In the genomic region with DNA sequence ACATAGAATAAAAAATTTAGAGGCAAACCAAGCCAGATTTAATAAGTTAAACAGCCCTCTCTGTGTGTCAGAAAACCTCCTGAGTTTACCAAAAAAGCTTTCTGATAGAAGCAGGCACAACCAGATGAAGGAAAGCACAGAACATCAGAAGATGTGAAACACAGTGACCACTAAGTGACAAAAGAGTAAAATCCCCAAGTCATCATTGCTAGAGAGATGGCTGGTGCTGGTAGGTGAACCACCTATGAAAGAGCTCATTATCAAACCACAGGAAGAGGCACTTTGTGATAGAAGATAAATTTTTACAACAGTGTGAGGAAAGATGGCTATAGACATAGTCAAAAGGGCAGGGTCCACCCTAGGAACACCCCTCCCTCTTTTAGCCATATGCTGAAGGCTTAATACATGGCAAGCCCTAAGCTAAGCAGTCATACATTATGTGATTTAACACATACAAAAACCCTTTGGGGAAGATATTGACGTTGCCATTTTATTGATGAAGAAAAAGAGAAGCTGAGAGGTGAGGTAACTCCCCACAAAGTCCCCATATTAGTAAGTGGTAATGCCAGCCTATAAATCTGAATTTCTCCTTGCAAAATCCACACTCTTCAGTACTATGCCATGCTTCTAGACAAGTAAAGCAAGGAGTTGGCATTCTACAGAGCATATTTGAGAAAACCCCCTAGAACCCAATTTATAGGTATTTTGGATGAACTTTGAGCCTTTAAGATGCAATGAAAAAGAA, we compare ENCODE assay signal across 21 cellular contexts.
DNase-seq lines count a peak whose midpoint lies in the region; ATAC-seq and TF ChIP-seq lines count a peak whose summit lies in the region.
"Had no signal": no experiment of that assay in that cellular context is flagged by ENCODE, and none has a peak within 500 bp of the region (broad histone marks: within the 10 kb centered on the region; RNA-seq: fewer than 3 reads in every experiment).

No MANE protein-coding gene starts in this region.

- TF ChIP-seq CTCF in GM12865 (IDR thresholded peaks at IDR 0.05; ENCODE audit: insufficient read depth, low read depth, low read length, missing control alignments) (no peak), MM.1S (IDR thresholded peaks at IDR 0.05; ENCODE audit: low read length) (no peak)

- no peaks in the 10 kb centered on the region for H3K4me1 ChIP-seq in MM.1S (ENCODE audit: low read length)
- H3K4me1 ChIP-seq: A549 had no signal

- H3K36me3 ChIP-seq in MM.1S (replicated peaks; ENCODE audit: insufficient read depth, low read length) = no peaks in the 10 kb centered on the region

- DNase-seq in GM12865 (ENCODE audit: low read depth) (peak; percentile 13), MM.1S (peak; percentile 46), putamen (ENCODE audit: low spot score) (no peak), NAMALWA (ENCODE audit: low spot score) (no peak), left cardiac atrium (no peak)
- DNase-seq: AML-193; CD4-positive, alpha-beta memory T cell; DMS153; DMS79; GDM1; GOT3; H7; HFFc6; Kasumi-1; KBM-7 had no signal

- no peak overlapping the region for H3K9ac ChIP-seq in MM.1S (ENCODE audit: low read length)

- no peaks in the 10 kb centered on the region for H3K27me3 ChIP-seq in MM.1S (replicated peaks; ENCODE audit: insufficient read depth, low read length)

- intact Hi-C loops in left cardiac atrium (cut with DNase I) = no loop called here

- H3K9me2 ChIP-seq in MM.1S (replicated peaks; ENCODE audit: insufficient read depth, low read length) = no peaks in the 10 kb centered on the region

- no peaks in the 10 kb centered on the region for H3K9me3 ChIP-seq in MM.1S (replicated peaks; ENCODE audit: insufficient read depth, low read length)
- H3K9me3 ChIP-seq: A549 had no signal

- no peak overlapping the region for H2AFZ ChIP-seq in MM.1S (ENCODE audit: low read length)

- no peaks in the 10 kb centered on the region for H3K79me2 ChIP-seq in MM.1S (ENCODE audit: low read length)

- H3F3A ChIP-seq in MM.1S (ENCODE audit: insufficient read depth, low read length) = no peaks in the 10 kb centered on the region

- ATAC-seq in GM18520 (IDR thresholded peaks at IDR 0.05; ENCODE audit: unreplicated experiment) (peak; percentile 48), HG03432 (IDR thresholded peaks at IDR 0.05; ENCODE audit: unreplicated experiment) (peak; percentile 87), left cardiac atrium (no peak)
- ATAC-seq: A549, HCT116 had no signal

- H3K27ac ChIP-seq in MM.1S (ENCODE audit: low read length) = no peak overlapping the region
- H3K27ac ChIP-seq: 22Rv1, A549, C4-2B had no signal

- no peak overlapping the region for H3K4me2 ChIP-seq in MM.1S (ENCODE audit: low read depth, low read length)
- H3K4me2 ChIP-seq: A549 had no signal

- H3K4me3 ChIP-seq in GM12865 (ENCODE audit: low read depth, low read length) (no peak overlapping the region), MM.1S (ENCODE audit: low read length) (no peak overlapping the region)
- H3K4me3 ChIP-seq: A549 had no signal

- H4K20me1 ChIP-seq in MM.1S (ENCODE audit: insufficient read depth, low read length) = no peaks in the 10 kb centered on the region

Comparison
In these comparisons a context has a peak if more than half of its experiments do, and no peak if none do; other contexts are left out.
1. DNase-seq: peak in GM12865 (single experiment) and MM.1S (single experiment); none in putamen (single experiment), NAMALWA (single experiment) and left cardiac atrium (single experiment).
2. ATAC-seq: peak in GM18520 (single experiment) and HG03432 (single experiment); none in left cardiac atrium (0 of 2).